Comparison of ENCODE assay signal across 8 cellular contexts in the genomic region with DNA sequence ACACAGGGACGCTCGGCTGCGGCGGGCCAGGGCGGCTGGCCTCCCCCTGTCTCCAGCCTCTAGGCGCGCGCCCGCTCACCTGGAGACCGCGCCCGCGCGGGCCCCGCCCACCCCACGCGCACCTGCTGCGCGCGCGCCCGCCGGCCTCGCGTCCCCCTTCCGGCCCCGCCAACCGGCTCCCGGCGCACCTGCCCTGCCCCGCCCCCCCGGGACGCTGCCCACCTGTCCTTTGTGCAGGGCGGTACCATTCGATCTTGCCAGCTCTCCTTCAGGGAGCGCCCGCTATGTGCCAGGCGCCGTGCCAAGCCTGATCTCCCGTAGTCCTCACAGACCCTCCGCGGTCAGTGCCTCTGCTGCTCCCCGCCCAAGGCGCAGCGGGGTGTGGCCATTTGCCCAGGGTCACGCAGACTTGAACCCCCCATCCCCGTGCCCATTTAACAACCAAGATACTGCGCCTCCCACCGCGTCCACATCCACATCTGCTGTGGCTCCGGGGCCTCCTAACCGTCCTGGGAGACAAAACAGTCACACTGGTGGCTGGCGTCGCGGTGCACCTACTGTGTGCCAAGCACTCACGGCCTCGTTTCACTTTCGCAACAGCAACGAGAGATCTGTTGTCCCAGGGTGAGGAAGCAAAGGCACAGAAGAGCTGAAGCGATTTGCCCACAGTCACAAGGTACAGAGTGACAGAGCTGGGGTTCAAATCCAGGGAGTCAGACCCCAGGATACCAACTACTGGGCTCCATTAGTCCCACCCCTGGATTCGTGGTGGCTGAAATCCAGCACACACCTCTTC. TPM values are rescaled to one million over a fixed set of nuclear protein-coding genes. Genes with fewer than 3 reads are reported as not detected.
DNase-seq lines count a peak whose midpoint lies in the region; ATAC-seq and TF ChIP-seq lines count a peak whose summit lies in the region.

No MANE protein-coding gene starts in this region.

- H3K27ac Mint-ChIP-seq in activated naive CD4-positive, alpha-beta T cell treated with anti-CD3 and anti-CD28 coated beads, Interleukin-2, amount 50 U/mL, for 72 hours = peak overlapping the region; percentile 89 to 93

- TF ChIP-seq POLR2A in GM15510 (IDR thresholded peaks at IDR 0.05; ENCODE audit: borderline replicate concordance, extremely low read depth, insufficient read length) = peak; percentile 18
- no peak for TF ChIP-seq POLR2A in Peyer's patch (IDR thresholded peaks at IDR 0.05)

- no peak overlapping the region for H3K9ac ChIP-seq in iPS-15b (ENCODE audit: low read depth, low read length)

- H3K36me3 ChIP-seq in Peyer's patch = no peaks in the 10 kb centered on the region
- no peaks in the 10 kb centered on the region for H3K36me3 ChIP-seq in iPS-15b (ENCODE audit: control insufficient read depth, insufficient read depth, low read length)

- peak overlapping the region; percentile 70 to 89 (median 85) for H3K27ac ChIP-seq in Peyer's patch

- no peaks in the 10 kb centered on the region for H3K9me3 Mint-ChIP-seq in activated naive CD4-positive, alpha-beta T cell treated with anti-CD3 and anti-CD28 coated beads, Interleukin-2, amount 50 U/mL, for 72 hours

- H3K9me3 ChIP-seq in Peyer's patch (no peaks in the 10 kb centered on the region), iPS-15b (ENCODE audit: control insufficient read depth, insufficient read depth, low read length) (no peaks in the 10 kb centered on the region)

- no peak for TF ChIP-seq CTCF in Peyer's patch (IDR thresholded peaks at IDR 0.05)

- peak; percentile 54 for DNase-seq in HuH-7 (ENCODE audit: low spot score)
- DNase-seq in Peyer's patch = peak; percentile 86 to 92 (median 90)
- peak; percentile 54 to 78 for DNase-seq in activated naive CD4-positive, alpha-beta T cell treated with anti-CD3 and anti-CD28 coated beads, Interleukin-2, amount 50 U/mL, for 72 hours (ENCODE audit: low spot score in 2 of 2)
- DNase-seq in stimulated activated CD4-positive, alpha-beta T cell treated with anti-CD3 and anti-CD28 coated beads, Interleukin-2, amount 100 ng/mL, for 24 hours = peak; percentile 50 to 56
- no peak for DNase-seq in GM19238 (ENCODE audit: insufficient read length, low spot score)

- peaks cover 0 to 9% of the 10 kb centered on the region in 2 donors for H3K36me3 Mint-ChIP-seq in activated naive CD4-positive, alpha-beta T cell treated with anti-CD3 and anti-CD28 coated beads, Interleukin-2, amount 50 U/mL, for 72 hours

- peaks cover 5 to 50% (median 29%) of the 10 kb centered on the region in 4 donors for H3K4me1 ChIP-seq in Peyer's patch
- H3K4me1 ChIP-seq in iPS-15b (ENCODE audit: control insufficient read depth, insufficient read depth, low read length) = peaks cover 20% of the 10 kb centered on the region

- H3K27me3 ChIP-seq in Peyer's patch = no peaks in the 10 kb centered on the region
- peaks cover 22% of the 10 kb centered on the region for H3K27me3 ChIP-seq in iPS-15b (ENCODE audit: control insufficient read depth, insufficient read depth, low read length)

- peak; percentile 18 to 42 for ATAC-seq in activated naive CD4-positive, alpha-beta T cell treated with anti-CD3 and anti-CD28 coated beads, Interleukin-2, amount 50 U/mL, for 72 hours
- no peak for ATAC-seq in GM18873 (IDR thresholded peaks at IDR 0.05; ENCODE audit: low FRiP score, unreplicated experiment)

- H3K4me3 ChIP-seq in Peyer's patch (peak overlapping the region; percentile 41 to 68 (median 62)), iPS-15b (ENCODE audit: low read depth, low read length) (peak overlapping the region; percentile 54)

RNA-seq across cellular contexts. Expression of a gene that starts 48.1 kb away (rescaled TPM):
- 100 to 1,000 TPM in 2 of 4 donors, 10 to 100 TPM in 2; 44.6 to 134 (median 109) TPM for total RNA-seq in Peyer's patch
- total RNA-seq in activated naive CD4-positive, alpha-beta T cell treated with anti-CD3 and anti-CD28 coated beads, Interleukin-2, amount 50 U/mL, for 72 hours = 10 to 100 TPM; 21.2 to 30.7 TPM
